Comparison of ENCODE assay signal across 10 cellular contexts in genomic region chr12:105721051-105721825, GRCh38.
DNase-seq lines count a peak whose midpoint lies in the region; ATAC-seq and TF ChIP-seq lines count a peak whose summit lies in the region.
"Had no signal": no experiment of that assay in that cellular context is flagged by ENCODE, and none has a peak within 500 bp of the region (broad histone marks: within the 10 kb centered on the region; RNA-seq: fewer than 3 reads in every experiment).

No MANE protein-coding gene starts in this region.

- no peak for TF ChIP-seq CTCF in CD4-positive, alpha-beta T cell (IDR thresholded peaks at IDR 0.05)

- no peak overlapping the region for H3K4me3 Mint-ChIP-seq in CD4-positive, alpha-beta T cell
- H3K4me3 Mint-ChIP-seq: CD4-positive, CD25-positive, alpha-beta regulatory T cell; T-helper 1 cell treated with Interleukin-12 subunit alpha and Interleukin-12 subunit beta and Interleukin-4 antibody, amounts not matched to agents 30 μg/mL and 1 μg/mL, for 36 hours had no signal

- CTCF ChIA-PET in CD4-positive, alpha-beta T cell (lab: Charles Lee), result no interaction called here

- POLR2A ChIA-PET in CD4-positive, alpha-beta T cell (lab: Charles Lee), result no interaction called here

- peaks cover 6% of the 10 kb centered on the region for H3K9me3 Mint-ChIP-seq in CD4-positive, alpha-beta T cell
- H3K9me3 Mint-ChIP-seq: T-helper 1 cell treated with Interleukin-12 subunit alpha and Interleukin-12 subunit beta and Interleukin-4 antibody, amounts not matched to agents 30 μg/mL and 1 μg/mL, for 36 hours had no signal

- no peaks in the 10 kb centered on the region for H3K36me3 Mint-ChIP-seq in CD4-positive, alpha-beta T cell (ENCODE audit: low read depth)
- H3K36me3 Mint-ChIP-seq: CD4-positive, CD25-positive, alpha-beta regulatory T cell had no signal

- H3K27ac ChIP-seq in CD4-positive, alpha-beta T cell (ENCODE audit: low read depth, low read length), result no peak overlapping the region

- ATAC-seq in GM21360 (IDR thresholded peaks at IDR 0.05; ENCODE audit: unreplicated experiment) (peak; percentile 70), HG03354 (IDR thresholded peaks at IDR 0.05; ENCODE audit: poor library complexity, severe bottlenecking, unreplicated experiment) (peak; percentile 65), Right ventricle myocardium inferior (no peak)
- ATAC-seq in CD4-positive, alpha-beta T cell (ENCODE audit: poor library complexity), result no peak

- DNase-seq in GM03348 (ENCODE audit: low spot score) (peak; percentile 19), NCI-H82 (lab: John Stamatoyannopoulos, UW) (peak; percentile 64), midbrain (lab: John Stamatoyannopoulos, UW) (no peak), Right ventricle myocardium inferior (ENCODE audit: missing footprints) (no peak)
- DNase-seq in CD4-positive, alpha-beta T cell, result no peak
- DNase-seq in NK-92 treated with Interleukin-12 subunit alpha and Interleukin-12 subunit beta, amount 100 ng/mL, for 24 hours (lab: John Stamatoyannopoulos, UW), result no peak
- DNase-seq: CD4-positive, CD25-positive, alpha-beta regulatory T cell had no signal

- H3K4me1 Mint-ChIP-seq in CD4-positive, alpha-beta T cell (ENCODE audit: low read depth), result no peaks in the 10 kb centered on the region
- H3K4me1 Mint-ChIP-seq: CD4-positive, CD25-positive, alpha-beta regulatory T cell had no signal

- no peaks in the 10 kb centered on the region for H3K9me3 ChIP-seq in CD4-positive, alpha-beta T cell (ENCODE audit: control insufficient read depth, low read length)

- intact Hi-C loops in CD4-positive, alpha-beta T cell (cut with DNase I, micrococcal nuclease), result no loop called here
- intact Hi-C loops in Right ventricle myocardium inferior (cut with DNase I), result no loop called here

- peaks cover 4% of the 10 kb centered on the region for H3K27me3 ChIP-seq in CD4-positive, alpha-beta T cell (ENCODE audit: control insufficient read depth, insufficient read depth, low read length)

- H3K27ac Mint-ChIP-seq in CD4-positive, alpha-beta T cell, result no peak overlapping the region
- H3K27ac Mint-ChIP-seq: CD4-positive, CD25-positive, alpha-beta regulatory T cell; T-helper 1 cell treated with Interleukin-12 subunit alpha and Interleukin-12 subunit beta and Interleukin-4 antibody, amounts not matched to agents 30 μg/mL and 1 μg/mL, for 36 hours had no signal

- no peaks in the 10 kb centered on the region for H3K27me3 Mint-ChIP-seq in CD4-positive, alpha-beta T cell

Comparison
In these comparisons a context has a peak if more than half of its experiments do, and no peak if none do; other contexts are left out.
1. DNase-seq: peak in GM03348 (single experiment) and NCI-H82 (single experiment); none in midbrain (single experiment), CD4-positive, alpha-beta T cell (0 of 10), Right ventricle myocardium inferior (single experiment) and NK-92 treated with Interleukin-12 subunit alpha and Interleukin-12 subunit beta, amount 100 ng/mL, for 24 hours (single experiment).
2. ATAC-seq: peak in GM21360 (single experiment) and HG03354 (single experiment); none in CD4-positive, alpha-beta T cell (single experiment) and Right ventricle myocardium inferior (single experiment).